ENCODE assay signal across 29 cellular contexts in the genomic region with DNA sequence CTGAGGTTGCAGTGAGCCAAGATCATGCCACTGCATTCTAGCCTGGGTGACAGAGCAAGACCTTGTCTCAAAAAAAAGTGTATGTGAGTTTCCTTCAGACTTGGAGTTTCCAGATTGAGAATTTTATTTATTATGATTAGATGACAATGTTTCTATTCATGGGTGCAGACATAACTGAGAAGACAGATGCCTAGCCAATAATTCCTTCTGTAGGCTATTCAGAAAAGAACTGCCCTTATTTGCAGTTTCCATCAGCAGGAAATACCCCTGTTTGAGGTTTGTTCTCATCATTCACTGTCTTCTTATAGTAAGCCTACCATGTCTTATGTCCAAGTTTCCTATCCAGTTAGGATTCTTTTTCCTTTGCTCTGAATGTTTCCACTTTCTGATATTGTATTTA.
"Had no signal": no experiment of that assay in that cellular context is flagged by ENCODE, and none has a peak within 500 bp of the region (broad histone marks: within the 10 kb centered on the region; RNA-seq: fewer than 3 reads in every experiment).

No MANE protein-coding gene starts in this region.

- H3K36me3 ChIP-seq: adrenal gland, ascending aorta, breast epithelium, cardiac muscle cell, colonic mucosa, esophagus squamous epithelium, gastrocnemius medialis, heart left ventricle had no signal

- H3K4me3 Mint-ChIP-seq: activated CD8-positive, alpha-beta T cell treated with anti-CD3 and anti-CD28 coated beads for 36 hours; activated naive CD4-positive, alpha-beta T cell treated with anti-CD3 and anti-CD28 coated beads for 36 hours; activated naive CD4-positive, alpha-beta T cell treated with anti-CD3 and anti-CD28 coated beads, Interleukin-2, amount 50 U/mL, for 24 hours; activated naive CD8-positive, alpha-beta T cell treated with anti-CD3 and anti-CD28 coated beads for 36 hours; activated naive CD8-positive, alpha-beta T cell treated with anti-CD3 and anti-CD28 coated beads, Interleukin-2, amount 50 U/mL, for 24 hours; activated T-cell treated with anti-CD3 and anti-CD28 coated beads, Interleukin-2, amount 50 U/mL, for 4 hours; brain; WTC11 had no signal

- H3K27me3 Mint-ChIP-seq: activated naive CD8-positive, alpha-beta T cell treated with anti-CD3 and anti-CD28 coated beads for 36 hours; brain had no signal

- H3K27ac Mint-ChIP-seq: activated CD8-positive, alpha-beta T cell treated with anti-CD3 and anti-CD28 coated beads for 36 hours; activated naive CD4-positive, alpha-beta T cell treated with anti-CD3 and anti-CD28 coated beads for 36 hours; activated naive CD4-positive, alpha-beta T cell treated with anti-CD3 and anti-CD28 coated beads, Interleukin-2, amount 50 U/mL, for 24 hours; activated naive CD8-positive, alpha-beta T cell treated with anti-CD3 and anti-CD28 coated beads for 36 hours; activated naive CD8-positive, alpha-beta T cell treated with anti-CD3 and anti-CD28 coated beads, Interleukin-2, amount 50 U/mL, for 24 hours; activated T-helper 2 cell treated with anti-CD3 and anti-CD28 coated beads, Interferon-gamma antibody, Interleukin-2, Interleukin-4, amounts not matched to agents 10 μg/mL and 5 μg/mL and 100 μg/mL, durations not matched to agents 14 hours and 24 hours and 36 hours; brain; WTC11 had no signal

- H3K4me1 Mint-ChIP-seq: activated naive CD4-positive, alpha-beta T cell treated with anti-CD3 and anti-CD28 coated beads, Interleukin-2, amount 50 U/mL, for 24 hours; WTC11 had no signal

- H3K27me3 ChIP-seq: adrenal gland, ascending aorta, breast epithelium, cardiac muscle cell, colonic mucosa, esophagus squamous epithelium, gastrocnemius medialis, heart left ventricle had no signal

- H3K9me3 Mint-ChIP-seq: activated CD8-positive, alpha-beta T cell treated with anti-CD3 and anti-CD28 coated beads for 36 hours; activated naive CD4-positive, alpha-beta T cell treated with anti-CD3 and anti-CD28 coated beads for 36 hours; activated naive CD4-positive, alpha-beta T cell treated with anti-CD3 and anti-CD28 coated beads, Interleukin-2, amount 50 U/mL, for 24 hours; activated naive CD8-positive, alpha-beta T cell treated with anti-CD3 and anti-CD28 coated beads for 36 hours; activated naive CD8-positive, alpha-beta T cell treated with anti-CD3 and anti-CD28 coated beads, Interleukin-2, amount 50 U/mL, for 24 hours; activated T-cell treated with anti-CD3 and anti-CD28 coated beads, Interleukin-2, amount 50 U/mL, for 4 hours; activated T-helper 2 cell treated with anti-CD3 and anti-CD28 coated beads, Interferon-gamma antibody, Interleukin-2, Interleukin-4, amounts not matched to agents 10 μg/mL and 5 μg/mL and 100 μg/mL, durations not matched to agents 14 hours and 24 hours and 36 hours had no signal

- ATAC-seq: activated CD8-positive, alpha-beta T cell treated with anti-CD3 and anti-CD28 coated beads for 36 hours; activated naive CD8-positive, alpha-beta T cell treated with anti-CD3 and anti-CD28 coated beads, Interleukin-2, amount 50 U/mL, for 24 hours; activated T-cell treated with anti-CD3 and anti-CD28 coated beads, Interleukin-2, amount 50 U/mL, for 4 hours; gastrocnemius medialis; heart left ventricle; WTC11 had no signal

- H3K4me3 ChIP-seq: adrenal gland, ascending aorta, breast epithelium, cardiac muscle cell, colonic mucosa, esophagus squamous epithelium, gastrocnemius medialis, heart left ventricle had no signal

- H3K36me3 Mint-ChIP-seq: activated naive CD4-positive, alpha-beta T cell treated with anti-CD3 and anti-CD28 coated beads, Interleukin-2, amount 50 U/mL, for 24 hours; activated naive CD8-positive, alpha-beta T cell treated with anti-CD3 and anti-CD28 coated beads for 36 hours; brain had no signal

- H3K27ac ChIP-seq: adrenal gland, ascending aorta, breast epithelium, cardiac muscle cell, colonic mucosa, epithelial cell of prostate, esophagus squamous epithelium, gastrocnemius medialis had no signal

- H3K4me1 ChIP-seq: breast epithelium, colonic mucosa had no signal

- DNase-seq: activated CD4-positive, alpha-beta T cell treated with anti-CD3 and anti-CD28 coated beads for 1 hour; activated CD4-positive, alpha-beta T cell treated with anti-CD3 and anti-CD28 coated beads for 4 hours; activated CD4-positive, alpha-beta T cell treated with anti-CD3 and anti-CD28 coated beads, Interleukin-2, amount 50 U/mL, for 1 hour; activated CD4-positive, alpha-beta T cell treated with anti-CD3 and anti-CD28 coated beads, Interleukin-2, amount 50 U/mL, for 48 hours; activated CD8-positive, alpha-beta memory T cell treated with anti-CD3 and anti-CD28 coated beads for 24 hours; activated CD8-positive, alpha-beta T cell treated with anti-CD3 and anti-CD28 coated beads for 36 hours; activated effector memory CD4-positive, alpha-beta T cell treated with anti-CD3 and anti-CD28 coated beads, Interleukin-2, amount 50 U/mL, for 16 hours; activated naive CD4-positive, alpha-beta T cell treated with anti-CD3 and anti-CD28 coated beads for 36 hours; activated naive CD8-positive, alpha-beta T cell treated with anti-CD3 and anti-CD28 coated beads for 36 hours; activated naive CD8-positive, alpha-beta T cell treated with anti-CD3 and anti-CD28 coated beads, Interleukin-2, amount 50 U/mL, for 24 hours; activated T-cell treated with anti-CD3 and anti-CD28 coated beads, Interleukin-2, amount 50 U/mL, for 4 hours; adrenal gland; central memory CD4-positive, alpha-beta T cell; cerebellar nuclear complex; colonic mucosa; effector CD8-positive, alpha-beta T cell; esophagus squamous epithelium; gastrocnemius medialis; glutamatergic neuron; heart left ventricle; T-helper 2 cell had no signal

- H3K9me3 ChIP-seq: adrenal gland, ascending aorta, breast epithelium, colonic mucosa, esophagus squamous epithelium, gastrocnemius medialis had no signal
